ENCODE assay signal across 19 cellular contexts in genomic region chr17:67588326-67588725, GRCh38.
DNase-seq lines count a peak whose midpoint lies in the region; ATAC-seq and TF ChIP-seq lines count a peak whose summit lies in the region.
"Had no signal": no experiment of that assay in that cellular context is flagged by ENCODE, and none has a peak within 500 bp of the region (broad histone marks: within the 10 kb centered on the region; RNA-seq: fewer than 3 reads in every experiment).

No MANE protein-coding gene starts in this region.

- no peaks in the 10 kb centered on the region for H3K4me1 Mint-ChIP-seq in activated CD4-positive, alpha-beta T cell treated with anti-CD3 and anti-CD28 coated beads, Interleukin-2, amount 10 ng/mL, durations not matched to agents 7 days and 5 days
- H3K4me1 Mint-ChIP-seq in progenitor cell of endocrine pancreas (ENCODE audit: low read depth): peaks cover 15% of the 10 kb centered on the region
- peaks cover 10% of the 10 kb centered on the region for H3K4me1 Mint-ChIP-seq in activated CD8-positive, alpha-beta T cell treated with anti-CD3 and anti-CD28 coated beads for 36 hours (ENCODE audit: low read depth)
- peaks cover 10% of the 10 kb centered on the region for H3K4me1 Mint-ChIP-seq in CD4-positive, alpha-beta T cell (ENCODE audit: low read depth)

- H3K27me3 ChIP-seq in RWPE2 (ENCODE audit: insufficient read depth, poor library complexity, severe bottlenecking): no peaks in the 10 kb centered on the region
- H3K27me3 ChIP-seq in esophagus muscularis mucosa: no peaks in the 10 kb centered on the region
- H3K27me3 ChIP-seq in CD4-positive, alpha-beta T cell (ENCODE audit: control insufficient read depth, insufficient read depth, low read length): no peaks in the 10 kb centered on the region

- H3K4me3 Mint-ChIP-seq in activated CD4-positive, alpha-beta T cell treated with anti-CD3 and anti-CD28 coated beads, Interleukin-2, amount 10 ng/mL, durations not matched to agents 7 days and 5 days: no peak overlapping the region
- no peak overlapping the region for H3K4me3 Mint-ChIP-seq in progenitor cell of endocrine pancreas (ENCODE audit: low read depth)
- H3K4me3 Mint-ChIP-seq in activated CD8-positive, alpha-beta T cell treated with anti-CD3 and anti-CD28 coated beads for 36 hours: no peak overlapping the region
- H3K4me3 Mint-ChIP-seq in CD4-positive, alpha-beta T cell: no peak overlapping the region
- H3K4me3 Mint-ChIP-seq: H9, HFFc6 had no signal

- TF ChIP-seq CTCF in RWPE2 (IDR thresholded peaks at IDR 0.05; ENCODE audit: poor library complexity, severe bottlenecking) (no peak), esophagus muscularis mucosa (IDR thresholded peaks at IDR 0.05) (no peak), progenitor cell of endocrine pancreas (IDR thresholded peaks at IDR 0.05; ENCODE audit: unreplicated experiment) (no peak)
- TF ChIP-seq CTCF in activated CD8-positive, alpha-beta T cell treated with anti-CD3 and anti-CD28 coated beads for 36 hours (IDR thresholded peaks at IDR 0.05): no peak
- no peak for TF ChIP-seq CTCF in CD4-positive, alpha-beta T cell (IDR thresholded peaks at IDR 0.05)

- no peaks in the 10 kb centered on the region for H3K9me3 Mint-ChIP-seq in activated CD4-positive, alpha-beta T cell treated with anti-CD3 and anti-CD28 coated beads, Interleukin-2, amount 10 ng/mL, durations not matched to agents 7 days and 5 days
- H3K9me3 Mint-ChIP-seq in progenitor cell of endocrine pancreas (ENCODE audit: low read depth): peaks cover 7% of the 10 kb centered on the region
- H3K9me3 Mint-ChIP-seq in activated CD8-positive, alpha-beta T cell treated with anti-CD3 and anti-CD28 coated beads for 36 hours: no peaks in the 10 kb centered on the region
- no peaks in the 10 kb centered on the region for H3K9me3 Mint-ChIP-seq in CD4-positive, alpha-beta T cell
- H3K9me3 Mint-ChIP-seq: HFFc6 had no signal

- intact Hi-C loops in esophagus muscularis mucosa (cut with DNase I): no loop called here
- intact Hi-C loops in activated CD8-positive, alpha-beta T cell treated with anti-CD3 and anti-CD28 coated beads for 36 hours (cut with micrococcal nuclease): no loop called here
- intact Hi-C loops in CD4-positive, alpha-beta T cell (cut with DNase I, micrococcal nuclease): no loop called here

- H3K27ac Mint-ChIP-seq in activated CD4-positive, alpha-beta T cell treated with anti-CD3 and anti-CD28 coated beads, Interleukin-2, amount 10 ng/mL, durations not matched to agents 7 days and 5 days: peak overlapping the region; percentile 27
- peak overlapping the region; percentile 84 for H3K27ac Mint-ChIP-seq in progenitor cell of endocrine pancreas
- H3K27ac Mint-ChIP-seq in activated CD8-positive, alpha-beta T cell treated with anti-CD3 and anti-CD28 coated beads for 36 hours: no peak overlapping the region
- H3K27ac Mint-ChIP-seq in CD4-positive, alpha-beta T cell: no peak overlapping the region
- H3K27ac Mint-ChIP-seq: HFFc6 had no signal

- no peak for DNase-seq in activated CD4-positive, alpha-beta T cell treated with anti-CD3 and anti-CD28 coated beads, Interleukin-2, amount 10 ng/mL, durations not matched to agents 7 days and 5 days
- DNase-seq in activated CD4-positive, alpha-beta T cell treated with anti-CD3 and anti-CD28 coated beads, Interleukin-2, amount 50 U/mL, for 48 hours: no peak
- peak; percentile 3 for DNase-seq in RWPE2 (ENCODE audit: low spot score)
- peak; percentile 31 for DNase-seq in esophagus muscularis mucosa (ENCODE audit: extremely low spot score)
- no peak for DNase-seq in progenitor cell of endocrine pancreas (ENCODE audit: low spot score, unreplicated experiment)
- DNase-seq in stimulated activated CD4-positive, alpha-beta T cell treated with anti-CD3 and anti-CD28 coated beads, Interleukin-1b, Interleukin-23, amount 100 ng/mL, for 48 hours: no peak
- DNase-seq in activated CD8-positive, alpha-beta T cell treated with anti-CD3 and anti-CD28 coated beads for 36 hours: no peak
- no peak for DNase-seq in CD4-positive, alpha-beta T cell
- DNase-seq: AML-193, H9, HFFc6, Kasumi-1, NCI-H1694, NCI-H2171, NCI-H446, NCI-H526, Right ventricle myocardium superior had no signal

- H3K27ac ChIP-seq in RWPE2 (ENCODE audit: poor library complexity, severe bottlenecking) (no peak overlapping the region), esophagus muscularis mucosa (replicated peaks in 1 of 4) (no peak overlapping the region)
- no peak overlapping the region for H3K27ac ChIP-seq in CD4-positive, alpha-beta T cell (ENCODE audit: low read depth, low read length)
- H3K27ac ChIP-seq: 22Rv1, C4-2B had no signal

- H3K9me3 ChIP-seq in RWPE2 (ENCODE audit: severe bottlenecking): no peaks in the 10 kb centered on the region
- H3K9me3 ChIP-seq in esophagus muscularis mucosa: no peaks in the 10 kb centered on the region
- no peaks in the 10 kb centered on the region for H3K9me3 ChIP-seq in CD4-positive, alpha-beta T cell (ENCODE audit: control insufficient read depth, low read length)

- no peak for TF ChIP-seq EP300 in esophagus muscularis mucosa (IDR thresholded peaks at IDR 0.05)

- no peaks in the 10 kb centered on the region; the same call in 1 of the 2 replicates for H3K36me3 ChIP-seq in RWPE2 (ENCODE audit: low read depth)
- no peaks in the 10 kb centered on the region for H3K36me3 ChIP-seq in esophagus muscularis mucosa

- no peak for TF ChIP-seq POLR2A in esophagus muscularis mucosa (IDR thresholded peaks at IDR 0.05; ENCODE audit: low read depth)

- no peaks in the 10 kb centered on the region for H3K4me1 ChIP-seq in RWPE2 (ENCODE audit: insufficient read depth, poor library complexity, severe bottlenecking)
- H3K4me1 ChIP-seq in esophagus muscularis mucosa: peaks cover 0 to under 1% (median under 1%) of the 10 kb centered on the region in 4 donors

- WGBS in esophagus muscularis mucosa: 93% methylated on average over 9 of the region's 9 CpGs

- peaks cover 25% of the 10 kb centered on the region for H3K36me3 Mint-ChIP-seq in activated CD4-positive, alpha-beta T cell treated with anti-CD3 and anti-CD28 coated beads, Interleukin-2, amount 10 ng/mL, durations not matched to agents 7 days and 5 days (ENCODE audit: low read depth)
- H3K36me3 Mint-ChIP-seq in progenitor cell of endocrine pancreas (ENCODE audit: insufficient read depth): peaks cover 29% of the 10 kb centered on the region
- peaks cover 24% of the 10 kb centered on the region for H3K36me3 Mint-ChIP-seq in activated CD8-positive, alpha-beta T cell treated with anti-CD3 and anti-CD28 coated beads for 36 hours (ENCODE audit: low read depth)
- peaks cover 68% of the 10 kb centered on the region for H3K36me3 Mint-ChIP-seq in CD4-positive, alpha-beta T cell (ENCODE audit: low read depth)

- H3K27me3 Mint-ChIP-seq in activated CD4-positive, alpha-beta T cell treated with anti-CD3 and anti-CD28 coated beads, Interleukin-2, amount 10 ng/mL, durations not matched to agents 7 days and 5 days: no peaks in the 10 kb centered on the region
- no peaks in the 10 kb centered on the region for H3K27me3 Mint-ChIP-seq in progenitor cell of endocrine pancreas
- no peaks in the 10 kb centered on the region for H3K27me3 Mint-ChIP-seq in activated CD8-positive, alpha-beta T cell treated with anti-CD3 and anti-CD28 coated beads for 36 hours
- no peaks in the 10 kb centered on the region for H3K27me3 Mint-ChIP-seq in CD4-positive, alpha-beta T cell

- CTCF ChIA-PET in activated CD4-positive, alpha-beta T cell treated with anti-CD3 and anti-CD28 coated beads, Interleukin-2, amount 10 ng/mL, durations not matched to agents 7 days and 5 days (lab: Charles Lee): interaction anchor here (1.9 kb wide), 1 partner anchor 210 kb away, joined by 4 read pairs; no protein-coding TSS in a partner anchor
- CTCF ChIA-PET in activated CD8-positive, alpha-beta T cell treated with anti-CD3 and anti-CD28 coated beads for 36 hours (lab: Charles Lee): interaction anchor here (1.0 kb wide), 1 partner anchor 48 kb away, joined by 4 read pairs; no protein-coding TSS in a partner anchor
- CTCF ChIA-PET in CD4-positive, alpha-beta T cell (lab: Charles Lee): no interaction called here

- POLR2A ChIA-PET in activated CD4-positive, alpha-beta T cell treated with anti-CD3 and anti-CD28 coated beads, Interleukin-2, amount 10 ng/mL, durations not matched to agents 7 days and 5 days (lab: Charles Lee): no interaction called here
- POLR2A ChIA-PET in activated CD8-positive, alpha-beta T cell treated with anti-CD3 and anti-CD28 coated beads for 36 hours (lab: Charles Lee): no interaction called here
- POLR2A ChIA-PET in CD4-positive, alpha-beta T cell (lab: Charles Lee): interaction anchor here (0.9 kb wide), 1 partner anchor 18 kb away, joined by 3 read pairs; no protein-coding TSS in a partner anchor

- no peak for ATAC-seq in RWPE2 (ENCODE audit: low read depth)
- no peak for ATAC-seq in activated CD8-positive, alpha-beta T cell treated with anti-CD3 and anti-CD28 coated beads for 36 hours
- no peak for ATAC-seq in CD4-positive, alpha-beta T cell (ENCODE audit: poor library complexity)

- H3K4me3 ChIP-seq in RWPE2 (ENCODE audit: severe bottlenecking): no peak overlapping the region
- H3K4me3 ChIP-seq in esophagus muscularis mucosa: no peak overlapping the region

Comparison
In these comparisons a context has a peak if more than half of its experiments do, and no peak if none do; other contexts are left out.
1. DNase-seq: peak in RWPE2 (single experiment) and esophagus muscularis mucosa (single experiment); none in activated CD4-positive, alpha-beta T cell treated with anti-CD3 and anti-CD28 coated beads, Interleukin-2, amount 10 ng/mL, durations not matched to agents 7 days and 5 days (single experiment), activated CD4-positive, alpha-beta T cell treated with anti-CD3 and anti-CD28 coated beads, Interleukin-2, amount 50 U/mL, for 48 hours (0 of 2), progenitor cell of endocrine pancreas (single experiment), stimulated activated CD4-positive, alpha-beta T cell treated with anti-CD3 and anti-CD28 coated beads, Interleukin-1b, Interleukin-23, amount 100 ng/mL, for 48 hours (single experiment), activated CD8-positive, alpha-beta T cell treated with anti-CD3 and anti-CD28 coated beads for 36 hours (single experiment) and CD4-positive, alpha-beta T cell (0 of 10).
2. H3K27ac Mint-ChIP-seq: peak in activated CD4-positive, alpha-beta T cell treated with anti-CD3 and anti-CD28 coated beads, Interleukin-2, amount 10 ng/mL, durations not matched to agents 7 days and 5 days (single experiment) and progenitor cell of endocrine pancreas (single experiment); none in activated CD8-positive, alpha-beta T cell treated with anti-CD3 and anti-CD28 coated beads for 36 hours (single experiment) and CD4-positive, alpha-beta T cell (single experiment).